8 cellular contexts compared by ENCODE assay signal in the genomic region with DNA sequence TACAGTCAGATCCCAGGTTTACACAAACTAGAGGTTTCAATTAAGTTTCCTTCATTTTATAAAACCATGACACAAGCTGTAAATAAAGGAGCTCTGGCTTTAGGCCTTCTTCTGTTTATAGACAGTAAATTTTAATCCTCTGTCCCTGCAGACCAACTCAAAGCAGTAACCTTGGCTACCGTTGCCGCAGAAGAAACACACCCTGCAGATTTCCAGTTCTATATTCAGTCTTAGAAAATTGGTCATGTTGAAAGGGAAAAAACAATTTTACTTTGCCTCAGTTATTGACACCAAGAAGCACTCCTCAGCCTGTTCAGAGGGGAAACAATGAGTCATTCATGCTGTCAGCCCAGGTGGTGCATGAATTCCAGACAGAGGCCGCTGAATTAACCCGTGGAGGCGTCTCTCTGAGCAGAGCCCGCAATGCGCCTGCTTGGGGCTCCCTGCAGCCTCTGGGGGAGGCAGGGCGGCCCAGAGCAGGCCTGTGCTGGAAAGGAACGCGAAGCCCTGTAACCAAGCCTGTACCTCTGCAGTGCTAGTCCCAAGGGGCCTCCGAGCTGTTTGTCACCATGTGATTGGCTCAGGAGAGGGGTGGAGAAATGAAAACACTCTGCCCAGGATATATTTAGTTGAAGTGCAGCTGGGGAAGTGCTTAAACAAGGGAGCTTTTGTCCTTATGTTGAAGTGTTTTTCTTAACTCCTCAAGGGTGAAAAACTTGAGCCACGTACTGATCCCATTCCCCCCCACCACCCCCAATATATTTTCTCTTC.
DNase-seq lines count a peak whose midpoint lies in the region; ATAC-seq lines count a peak whose summit lies in the region.

No MANE protein-coding gene starts in this region.

- H3K9me3 Mint-ChIP-seq in effector memory CD8-positive, alpha-beta T cell: no peaks in the 10 kb centered on the region

- H3K4me1 ChIP-seq in mesodermal cell (ENCODE audit: control insufficient read depth, insufficient read depth, low read length, poor library complexity, severe bottlenecking): peaks cover 29% of the 10 kb centered on the region

- H3K4me1 Mint-ChIP-seq in effector memory CD8-positive, alpha-beta T cell (ENCODE audit: low read depth in 2 of 2): peaks cover 12 to 23% of the 10 kb centered on the region in 2 donors

- no peaks in the 10 kb centered on the region for H3K27me3 Mint-ChIP-seq in effector memory CD8-positive, alpha-beta T cell

- DNase-seq in COLO668 (lab: John Stamatoyannopoulos, UW; ENCODE audit: unreplicated experiment): peak; percentile 94
- peak; percentile 99 for DNase-seq in HT-29 (ENCODE audit: low spot score)
- peak; percentile 87 for DNase-seq in NK-92 treated with Interleukin-12 subunit alpha and Interleukin-12 subunit beta, amount 100 ng/mL, for 24 hours (lab: John Stamatoyannopoulos, UW)
- peak; percentile 64 to 84 for DNase-seq in activated CD8-positive, alpha-beta memory T cell treated with anti-CD3 and anti-CD28 coated beads for 4 hours (ENCODE audit: low read depth in 2 of 2)
- peak; percentile 72 to 75 (median 73) for DNase-seq in effector memory CD8-positive, alpha-beta T cell
- DNase-seq in stimulated activated CD8-positive, alpha-beta memory T cell treated with anti-CD3 and anti-CD28 coated beads, Interleukin-15, amount 100 ng/mL, for 24 hours (ENCODE audit: low read depth): peak; percentile 58

- H3K27ac ChIP-seq in mesodermal cell (ENCODE audit: low read depth, low read length, severe bottlenecking): peak overlapping the region; percentile 97

- 0 to 5% methylated on average over 7 to 11 of the region's 12 CpGs for WGBS in mesodermal cell (ENCODE audit: insufficient coverage in 2 of 2), 2 experiments

- peaks cover 18% of the 10 kb centered on the region for H3K36me3 Mint-ChIP-seq in effector memory CD8-positive, alpha-beta T cell (ENCODE audit: insufficient read depth)

- H3K9me3 ChIP-seq in mesodermal cell (ENCODE audit: control insufficient read depth, low read length): no peaks in the 10 kb centered on the region

- H3K36me3 ChIP-seq in mesodermal cell (ENCODE audit: control insufficient read depth, insufficient read depth, low read length): no peaks in the 10 kb centered on the region

- H3K27ac Mint-ChIP-seq in effector memory CD8-positive, alpha-beta T cell: peak overlapping the region; percentile 96 to 97

- H3K4me3 Mint-ChIP-seq in effector memory CD8-positive, alpha-beta T cell: peak overlapping the region; percentile 71 to 75

- ATAC-seq in GM21360 (IDR thresholded peaks at IDR 0.05; ENCODE audit: unreplicated experiment): peak; percentile 98
- peak; percentile 94 for ATAC-seq in effector memory CD8-positive, alpha-beta T cell (replicated peaks)

- H3K4me3 ChIP-seq in mesodermal cell (ENCODE audit: extremely low read depth, insufficient read depth, low read length, poor library complexity, severe bottlenecking): no peak overlapping the region
